ENCODE assay signal across 1 cellular context in the genomic region with DNA sequence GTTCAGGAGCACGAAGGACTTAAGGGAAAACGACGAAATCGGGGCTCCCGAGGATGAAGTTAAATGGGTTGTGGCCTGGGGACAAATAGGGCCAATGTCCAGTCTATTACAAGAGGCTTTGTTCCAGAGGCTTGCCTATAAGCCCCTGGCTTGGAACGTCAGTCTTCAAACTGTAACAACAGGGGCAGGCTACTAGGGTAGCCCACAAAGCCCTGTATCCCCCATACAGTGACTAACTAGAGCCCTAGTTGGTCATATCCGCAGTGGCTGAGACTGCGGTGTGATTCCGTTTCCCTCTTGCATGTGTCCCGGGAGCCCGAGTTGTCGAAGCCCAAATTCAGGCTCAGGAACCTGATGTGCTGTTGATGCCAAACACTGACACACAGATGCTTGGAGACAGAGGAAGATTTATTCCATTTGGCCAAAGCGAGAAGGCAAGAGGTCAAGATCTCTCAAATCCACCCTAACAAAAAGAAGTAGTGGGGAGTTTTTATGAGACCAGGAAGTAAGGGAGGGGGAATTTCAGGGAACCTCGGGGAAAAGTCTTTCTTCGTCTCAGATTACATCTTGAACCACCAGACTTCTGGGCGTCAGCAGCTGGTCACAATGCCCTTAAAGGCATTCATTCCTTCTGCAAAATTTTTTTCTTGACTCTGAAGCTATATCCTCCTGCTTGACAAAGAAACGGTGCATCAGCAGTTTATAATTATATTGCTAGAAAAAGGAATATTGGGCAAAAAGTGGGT.
TF ChIP-seq lines count a peak whose summit lies in the region.

No MANE protein-coding gene starts in this region.

TF ChIP-seq in endothelial cell of umbilical vein, 7 proteins besides CTCF, POLR2A, EP300 and RAD21:
- no peak for TF ChIP-seq GATA2 (IDR thresholded peaks at IDR 0.05; ENCODE audit: insufficient read depth, insufficient read length, low read depth, low read length)
- TF ChIP-seq MYC (IDR thresholded peaks at IDR 0.05; ENCODE audit: low read depth, low read length) = no peak
- TF ChIP-seq, protein P1, sequence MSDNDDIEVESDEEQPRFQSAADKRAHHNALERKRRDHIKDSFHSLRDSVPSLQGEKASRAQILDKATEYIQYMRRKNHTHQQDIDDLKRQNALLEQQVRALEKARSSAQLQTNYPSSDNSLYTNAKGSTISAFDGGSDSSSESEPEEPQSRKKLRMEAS (IDR thresholded peaks at IDR 0.05; ENCODE audit: insufficient read depth, insufficient read length) = no peak
- TF ChIP-seq FOS (IDR thresholded peaks at IDR 0.05; ENCODE audit: borderline replicate concordance, insufficient read depth, low read length) = peak; percentile 52
- peak; percentile 34 for TF ChIP-seq POLR2AphosphoS5 (IDR thresholded peaks at IDR 0.05; ENCODE audit: insufficient read depth, low read depth, low read length)
- TF ChIP-seq JUN (IDR thresholded peaks at IDR 0.05; ENCODE audit: borderline replicate concordance, insufficient read depth, insufficient read length, low read depth) = no peak
- no peak for TF ChIP-seq EZH2 (IDR thresholded peaks at IDR 0.05; ENCODE audit: borderline replicate concordance, low read depth, low read length, severe bottlenecking)
